Comparison of ENCODE assay signal across 10 cellular contexts in the genomic region with DNA sequence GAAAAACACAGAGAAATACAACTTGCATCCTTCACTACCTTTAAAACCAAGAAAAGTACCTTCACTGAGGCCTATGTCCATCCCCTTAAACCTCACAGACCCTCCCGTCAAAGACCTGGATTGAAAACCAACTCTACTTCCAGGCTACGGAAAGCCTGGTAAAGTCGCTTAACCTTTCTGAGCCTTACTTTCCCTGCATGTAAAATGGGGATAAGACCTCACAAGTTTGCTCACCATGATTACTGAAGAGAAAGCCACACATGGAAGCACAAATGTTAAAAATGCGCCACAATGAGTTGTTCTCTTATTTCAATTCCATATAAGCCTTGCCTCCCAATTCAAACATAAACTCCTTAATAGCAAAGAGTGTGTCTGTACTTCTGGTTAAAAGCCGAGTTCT. TPM values are rescaled to one million over a fixed set of nuclear protein-coding genes. Genes with fewer than 3 reads are reported as not detected.
A peak's percentile ranks its signal among the peaks of the same experiment; 100 is the strongest.
DNase-seq lines count a peak whose midpoint lies in the region; ATAC-seq, FAIRE-seq and TF ChIP-seq lines count a peak whose summit lies in the region.
"Had no signal": no experiment of that assay in that cellular context is flagged by ENCODE, and none has a peak within 500 bp of the region (broad histone marks: within the 10 kb centered on the region; RNA-seq: fewer than 3 reads in every experiment).

No MANE protein-coding gene starts in this region.

- no peak for ATAC-seq in T-helper 17 cell
- ATAC-seq in HG03432 (IDR thresholded peaks at IDR 0.05; ENCODE audit: unreplicated experiment): no peak
- ATAC-seq in HG03442 (IDR thresholded peaks at IDR 0.05; ENCODE audit: unreplicated experiment): no peak

- no peak overlapping the region for H3K4me3 ChIP-seq in GM23248
- no peak overlapping the region for H3K4me3 ChIP-seq in endothelial cell of umbilical vein (replicated peaks in 1 of 3; ENCODE audit: insufficient read depth in 1 of 3, low read depth in 1 of 3, low read length in 3 of 3)
- no peak overlapping the region for H3K4me3 ChIP-seq in spleen

- TF ChIP-seq POLR2A in endothelial cell of umbilical vein (IDR thresholded peaks at IDR 0.05; ENCODE audit: low read depth, low read length) (no peak), spleen (IDR thresholded peaks at IDR 0.05) (no peak)

- 76 to 81% methylated on average over 5 of the region's 5 CpGs for WGBS in GM23248 (ENCODE audit: low coverage in 1 of 2, low lambda C conversion rate in 2 of 2, missing lambda C conversion rate in 2 of 2), 2 experiments
- 64 to 75% (median 72%) methylated on average over 5 of the region's 5 CpGs for WGBS in spleen, 5 donors

- peak overlapping the region; percentile 74 for H3K4me3 Mint-ChIP-seq in T-helper 17 cell

- no peaks in the 10 kb centered on the region for H3K9me2 ChIP-seq in GM23248 (ENCODE audit: insufficient read depth)

- peaks cover 56% of the 10 kb centered on the region for H3K4me1 ChIP-seq in GM23248 (ENCODE audit: insufficient read depth)
- H3K4me1 ChIP-seq in endothelial cell of umbilical vein (ENCODE audit: control insufficient read depth, extremely low read depth, insufficient read depth, low read length): peaks cover 68% of the 10 kb centered on the region
- H3K4me1 ChIP-seq in spleen: peaks cover 9 to 91% (median 61%) of the 10 kb centered on the region in 6 donors

- H3K27me3 Mint-ChIP-seq in T-helper 17 cell: no peaks in the 10 kb centered on the region

- BruUV-seq in endothelial cell of umbilical vein (replicated peaks; lab: Mats Ljungman, UMichigan): no TSS peak

- intact Hi-C loops in endothelial cell of umbilical vein (cut with micrococcal nuclease): no loop called here
- intact Hi-C loops in spleen (cut with DNase I; ENCODE audit: low total_unique reads): no loop called here

- dilution Hi-C loops in endothelial cell of umbilical vein (cut with MboI; ENCODE audit: extremely low pct_ligation_motif_present, low sequenced_read_pairs): no loop called here

- peaks cover 90% of the 10 kb centered on the region for H4K20me1 ChIP-seq in GM23248 (ENCODE audit: insufficient read depth)
- H4K20me1 ChIP-seq in endothelial cell of umbilical vein (replicated peaks; ENCODE audit: control insufficient read depth, extremely low read depth, insufficient read depth, low read length): no peaks in the 10 kb centered on the region

- H3F3A ChIP-seq in GM23248 (ENCODE audit: insufficient read depth): peaks cover 47% of the 10 kb centered on the region

- peak overlapping the region; percentile 100 for H3K27ac Mint-ChIP-seq in T-helper 17 cell

- H3K9me3 ChIP-seq in GM23248 (ENCODE audit: low read depth) (no peaks in the 10 kb centered on the region), T-helper 17 cell (ENCODE audit: control insufficient read depth, low read length, poor library complexity, severe bottlenecking) (no peaks in the 10 kb centered on the region), endothelial cell of umbilical vein (replicated peaks; ENCODE audit: control insufficient read depth, insufficient read depth, low read length) (no peaks in the 10 kb centered on the region), spleen (peaks cover 0 to 12% (median 5%) of the 10 kb centered on the region in 8 donors)

- H3K4me1 Mint-ChIP-seq in T-helper 17 cell: peaks cover 58% of the 10 kb centered on the region

- H3K36me3 ChIP-seq in GM23248 (ENCODE audit: low read depth) (peaks cover 32% of the 10 kb centered on the region; the same call in 1 of the 2 replicates), endothelial cell of umbilical vein (ENCODE audit: control insufficient read depth in 2 of 2, extremely low read depth in 1 of 2, insufficient read depth in 2 of 2, low read length in 2 of 2) (peaks cover 19 to 27% of the 10 kb centered on the region in 2 experiments), spleen (peaks cover 0 to 43% (median 7%) of the 10 kb centered on the region in 6 donors)

- H3K4me2 ChIP-seq in GM23248 (ENCODE audit: unreplicated experiment): no peak overlapping the region
- peak overlapping the region; percentile 39 for H3K4me2 ChIP-seq in endothelial cell of umbilical vein (ENCODE audit: insufficient read depth, low read length)

- no peak overlapping the region for H2AFZ ChIP-seq in GM23248
- H2AFZ ChIP-seq in endothelial cell of umbilical vein (ENCODE audit: low read depth, low read length): no peak overlapping the region

- H3K9me1 ChIP-seq in endothelial cell of umbilical vein (replicated peaks; ENCODE audit: control insufficient read depth, extremely low read depth, insufficient read depth, low read length): no peaks in the 10 kb centered on the region

- H3K27ac ChIP-seq in GM23248 (peak overlapping the region; percentile 32; the same call in 1 of the 2 replicates), endothelial cell of umbilical vein (ENCODE audit: insufficient read depth, low read depth, low read length) (peak overlapping the region; percentile 62), spleen (peak overlapping the region in 7 of 8 donors; percentile 22 to 75 (median 58))

- FAIRE-seq in endothelial cell of umbilical vein (lab: Jason Lieb, UNC): peak; percentile 52

- no peak for DNase-seq in GM23248
- DNase-seq in T-helper 17 cell: no peak
- DNase-seq in endothelial cell of umbilical vein (ENCODE audit: low read depth, low spot score): no peak
- DNase-seq in spleen: no peak
- DNase-seq in cerebellum (ENCODE audit: low spot score): no peak
- no peak for DNase-seq in NAMALWA (ENCODE audit: low spot score)
- DNase-seq: NCI-H1092; stimulated activated CD4-positive, alpha-beta T cell treated with anti-CD3 and anti-CD28 coated beads, Interleukin-4, amount 100 ng/mL, for 24 hours had no signal

- in situ Hi-C loops in GM23248 (cut with MboI): no loop called here

- H3K9ac ChIP-seq in GM23248: peak overlapping the region; percentile 38; the same call in 1 of the 2 replicates
- peak overlapping the region; percentile 27 for H3K9ac ChIP-seq in endothelial cell of umbilical vein (replicated peaks; ENCODE audit: extremely low read depth, insufficient read depth, low read length)

- H3K36me3 Mint-ChIP-seq in T-helper 17 cell (ENCODE audit: low read depth): no peaks in the 10 kb centered on the region

- CTCF ChIA-PET in endothelial cell of umbilical vein (lab: Charles Lee): interaction anchor here (1.9 to 2.2 kb wide), 2 partner anchors 59 to 120 kb away, joined by 10 to 15 read pairs; no protein-coding TSS in a partner anchor

- H3K27me3 ChIP-seq in GM23248 (replicated peaks; ENCODE audit: insufficient read depth) (no peaks in the 10 kb centered on the region), endothelial cell of umbilical vein (ENCODE audit: control insufficient read depth in 2 of 2, insufficient read depth in 2 of 2, low read length in 2 of 2) (no peaks in the 10 kb centered on the region), spleen (replicated peaks in 1 of 7) (peaks cover 0 to 4% (median 0%) of the 10 kb centered on the region in 7 donors)

- POLR2A ChIA-PET in endothelial cell of umbilical vein (lab: Charles Lee): no interaction called here

- TF ChIP-seq CTCF in endothelial cell of umbilical vein (IDR thresholded peaks at IDR 0.05; ENCODE audit: extremely low read depth in 1 of 2, insufficient read depth in 1 of 2, low read depth in 1 of 2, low read length in 2 of 2) (no peak), spleen (IDR thresholded peaks at IDR 0.05 in 8 of 11, conservative IDR thresholded peaks at IDR 0.05 in 3 of 11) (no peak)

- peaks cover 100% of the 10 kb centered on the region for H3K79me2 ChIP-seq in GM23248 (ENCODE audit: insufficient read depth)
- H3K79me2 ChIP-seq in endothelial cell of umbilical vein (ENCODE audit: control insufficient read depth, insufficient read depth, low read length): peaks cover 100% of the 10 kb centered on the region

TF ChIP-seq in endothelial cell of umbilical vein, 7 proteins besides CTCF, POLR2A, EP300 and RAD21:
- TF ChIP-seq GATA2 (IDR thresholded peaks at IDR 0.05; ENCODE audit: insufficient read depth, insufficient read length, low read depth, low read length) (no peak), EZH2 (IDR thresholded peaks at IDR 0.05; ENCODE audit: borderline replicate concordance, low read depth, low read length, severe bottlenecking) (no peak), FOS (IDR thresholded peaks at IDR 0.05; ENCODE audit: borderline replicate concordance, insufficient read depth, low read length) (no peak), JUN (IDR thresholded peaks at IDR 0.05; ENCODE audit: borderline replicate concordance, insufficient read depth, insufficient read length, low read depth) (no peak), POLR2AphosphoS5 (IDR thresholded peaks at IDR 0.05; ENCODE audit: insufficient read depth, low read depth, low read length) (no peak), MYC (IDR thresholded peaks at IDR 0.05; ENCODE audit: low read depth, low read length) (no peak)
- TF ChIP-seq, protein P1, sequence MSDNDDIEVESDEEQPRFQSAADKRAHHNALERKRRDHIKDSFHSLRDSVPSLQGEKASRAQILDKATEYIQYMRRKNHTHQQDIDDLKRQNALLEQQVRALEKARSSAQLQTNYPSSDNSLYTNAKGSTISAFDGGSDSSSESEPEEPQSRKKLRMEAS (IDR thresholded peaks at IDR 0.05; ENCODE audit: insufficient read depth, insufficient read length): no peak

RNA-seq across cellular contexts. Expression of a gene that starts 8.4 kb away (rescaled TPM):
- total RNA-seq in GM23248 (2014; rRNA removed; shearing (Covaris generic)): 403 and 414 TPM in 2 replicates
- 593 and 597 TPM in 2 replicates for polyA plus RNA-seq in GM23248 (2016; fragmentation: Nextera tagmentation; extraction: Ambion mirVana)
- 10 to 100 TPM; 36.8 to 88.9 TPM for total RNA-seq in T-helper 17 cell
- 442 and 443 TPM in 2 replicates for total RNA-seq in endothelial cell of umbilical vein
- 463 and 633 TPM in 2 replicates for polyA plus RNA-seq in endothelial cell of umbilical vein
- polyA plus RNA-seq in endothelial cell of umbilical vein (2011; cell fraction: cytosol; rRNA removed): 379 and 382 TPM in 2 replicates
- polyA plus RNA-seq in endothelial cell of umbilical vein (2011; cell fraction: nucleus; rRNA removed): 777 and 896 TPM in 2 replicates
- 398 and 442 TPM in 2 replicates for polyA plus RNA-seq in endothelial cell of umbilical vein (2012)
- polyA minus RNA-seq in endothelial cell of umbilical vein: 744 and 789 TPM in 2 replicates
- 104 TPM for polyA minus RNA-seq in endothelial cell of umbilical vein (2011; cell fraction: cytosol; rRNA and poly(A)+ RNA removed)
- 424 and 544 TPM in 2 replicates for polyA minus RNA-seq in endothelial cell of umbilical vein (2011; cell fraction: nucleus; rRNA and poly(A)+ RNA removed)
- 100 to 1,000 TPM in 5 of 7 donors, 10 to 100 TPM in 2; 87.3 to 315 (median 121) TPM for total RNA-seq in spleen
- polyA plus RNA-seq in spleen: 10 to 100 TPM; 15.4 to 33.0 (median 26.0) TPM
- 23.1 TPM for total RNA-seq in cerebellum
